In the genomic region with DNA sequence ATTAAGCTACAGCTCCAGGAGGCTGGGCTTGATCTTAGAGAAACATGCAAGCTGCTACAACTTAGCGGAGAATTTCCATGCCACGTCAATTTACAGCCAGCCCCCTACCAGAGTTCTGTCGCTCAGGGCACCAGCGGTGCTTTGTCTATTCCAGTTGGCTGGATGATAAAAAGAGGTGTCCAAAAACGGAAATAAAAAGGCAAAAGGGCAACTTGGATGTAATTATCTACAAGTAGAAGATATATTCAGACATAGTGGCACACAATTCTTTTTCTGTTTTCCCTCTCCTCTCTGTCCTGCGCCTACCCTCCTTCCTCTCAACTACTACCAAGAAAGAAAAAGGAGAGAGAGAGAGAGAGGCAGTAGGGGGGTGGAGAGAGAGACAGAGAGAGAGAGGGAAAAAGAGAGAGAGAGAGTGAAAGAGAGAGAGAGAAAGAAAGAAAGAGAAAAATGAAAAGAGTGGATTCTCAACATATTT, we compare ENCODE assay signal across 9 cellular contexts. TPM values are rescaled to one million over a fixed set of nuclear protein-coding genes. Genes with fewer than 3 reads are reported as not detected.
A peak's percentile ranks its signal among the peaks of the same experiment; 100 is the strongest.
DNase-seq lines count a peak whose midpoint lies in the region; ATAC-seq and TF ChIP-seq lines count a peak whose summit lies in the region.
"Had no signal": no experiment of that assay in that cellular context is flagged by ENCODE, and none has a peak within 500 bp of the region (broad histone marks: within the 10 kb centered on the region; RNA-seq: fewer than 3 reads in every experiment).

No MANE protein-coding gene starts in this region.

- H3K4me3 Mint-ChIP-seq in endodermal cell (peak overlapping the region; percentile 30), natural killer cell (no peak overlapping the region)
- no peak overlapping the region for H3K4me3 Mint-ChIP-seq in activated CD8-positive, alpha-beta T cell treated with anti-CD3 and anti-CD28 coated beads for 36 hours
- H3K4me3 Mint-ChIP-seq: activated T-helper 17 cell treated with anti-CD3 and anti-CD28 coated beads, Interleukin-2, amount 50 U/mL, for 72 hours had no signal

- H3K27ac Mint-ChIP-seq in endodermal cell (no peak overlapping the region), natural killer cell (no peak overlapping the region)
- no peak overlapping the region for H3K27ac Mint-ChIP-seq in activated CD8-positive, alpha-beta T cell treated with anti-CD3 and anti-CD28 coated beads for 36 hours
- H3K27ac Mint-ChIP-seq: activated T-helper 17 cell treated with anti-CD3 and anti-CD28 coated beads, Interleukin-2, amount 50 U/mL, for 72 hours had no signal

- TF ChIP-seq CTCF in endodermal cell (conservative IDR thresholded peaks at IDR 0.05) (no peak), suprapubic skin (IDR thresholded peaks at IDR 0.05) (no peak), natural killer cell (IDR thresholded peaks at IDR 0.05) (no peak)
- TF ChIP-seq CTCF in activated CD8-positive, alpha-beta T cell treated with anti-CD3 and anti-CD28 coated beads for 36 hours (IDR thresholded peaks at IDR 0.05): no peak

- peak; percentile 67 for DNase-seq in endodermal cell
- DNase-seq in medulla oblongata (ENCODE audit: extremely low spot score): peak; percentile 77
- DNase-seq in suprapubic skin (ENCODE audit: low spot score in 2 of 2): no peak
- no peak for DNase-seq in natural killer cell
- no peak for DNase-seq in activated CD8-positive, alpha-beta T cell treated with anti-CD3 and anti-CD28 coated beads for 36 hours

- ATAC-seq in GM21528 (IDR thresholded peaks at IDR 0.05; ENCODE audit: low FRiP score, unreplicated experiment): no peak
- ATAC-seq in natural killer cell: no peak
- no peak for ATAC-seq in activated CD8-positive, alpha-beta T cell treated with anti-CD3 and anti-CD28 coated beads for 36 hours
- no peak for ATAC-seq in HG03521 (IDR thresholded peaks at IDR 0.05; ENCODE audit: unreplicated experiment)
- ATAC-seq: activated T-helper 17 cell treated with anti-CD3 and anti-CD28 coated beads, Interleukin-2, amount 50 U/mL, for 72 hours had no signal

- no peaks in the 10 kb centered on the region for H3K27me3 Mint-ChIP-seq in endodermal cell (ENCODE audit: insufficient read depth)
- H3K27me3 Mint-ChIP-seq in natural killer cell (ENCODE audit: low read depth in 2 of 2): peaks cover 12 to 16% of the 10 kb centered on the region in 2 donors
- H3K27me3 Mint-ChIP-seq in activated CD8-positive, alpha-beta T cell treated with anti-CD3 and anti-CD28 coated beads for 36 hours: peaks cover 14% of the 10 kb centered on the region

- H3K27ac ChIP-seq in HUES6 (ENCODE audit: low read depth, low read length): 0 out of 2 replicates have a peak overlapping the region, but pooled peaks have one; percentile 47
- H3K27ac ChIP-seq in endodermal cell (ENCODE audit: low read depth, low read length): peak overlapping the region; percentile 88
- H3K27ac ChIP-seq in suprapubic skin: peak overlapping the region; percentile 49

- no peak for TF ChIP-seq EP300 in suprapubic skin (IDR thresholded peaks at IDR 0.05)

- H3K9me3 Mint-ChIP-seq in endodermal cell (no peaks in the 10 kb centered on the region), natural killer cell (no peaks in the 10 kb centered on the region)
- no peaks in the 10 kb centered on the region for H3K9me3 Mint-ChIP-seq in activated CD8-positive, alpha-beta T cell treated with anti-CD3 and anti-CD28 coated beads for 36 hours
- H3K9me3 Mint-ChIP-seq: activated T-helper 17 cell treated with anti-CD3 and anti-CD28 coated beads, Interleukin-2, amount 50 U/mL, for 72 hours had no signal

- H3K4me1 Mint-ChIP-seq in endodermal cell (peaks cover 16% of the 10 kb centered on the region), natural killer cell (no peaks in the 10 kb centered on the region)
- H3K4me1 Mint-ChIP-seq in activated CD8-positive, alpha-beta T cell treated with anti-CD3 and anti-CD28 coated beads for 36 hours (ENCODE audit: low read depth): peaks cover 6% of the 10 kb centered on the region
- H3K4me1 Mint-ChIP-seq: activated T-helper 17 cell treated with anti-CD3 and anti-CD28 coated beads, Interleukin-2, amount 50 U/mL, for 72 hours had no signal

- intact Hi-C loops in natural killer cell (cut with micrococcal nuclease): no loop called here
- intact Hi-C loops in activated CD8-positive, alpha-beta T cell treated with anti-CD3 and anti-CD28 coated beads for 36 hours (cut with micrococcal nuclease): no loop called here

- POLR2A ChIA-PET in activated CD8-positive, alpha-beta T cell treated with anti-CD3 and anti-CD28 coated beads for 36 hours (lab: Charles Lee): no interaction called here

- H3K36me3 Mint-ChIP-seq in endodermal cell (ENCODE audit: low read depth): no peaks in the 10 kb centered on the region
- no peaks in the 10 kb centered on the region for H3K36me3 Mint-ChIP-seq in natural killer cell
- H3K36me3 Mint-ChIP-seq in activated CD8-positive, alpha-beta T cell treated with anti-CD3 and anti-CD28 coated beads for 36 hours (ENCODE audit: low read depth): no peaks in the 10 kb centered on the region

- WGBS in endodermal cell (ENCODE audit: insufficient coverage in 1 of 2, insufficient read length in 1 of 2), 2 experiments: 24% methylated on average over 5 of the region's 6 CpGs; no CpG with 5 or more reads in 1 of the 2 experiments
- WGBS in suprapubic skin: 16% methylated on average over 6 of the region's 6 CpGs

- H3K9me3 ChIP-seq in HUES6 (ENCODE audit: control insufficient read depth, insufficient read depth, low read depth, low read length): no peaks in the 10 kb centered on the region
- H3K9me3 ChIP-seq in endodermal cell (ENCODE audit: control insufficient read depth, low read length): no peaks in the 10 kb centered on the region
- no peaks in the 10 kb centered on the region for H3K9me3 ChIP-seq in suprapubic skin

- no peak for TF ChIP-seq POLR2A in suprapubic skin (IDR thresholded peaks at IDR 0.05)

- H3K27me3 ChIP-seq in HUES6 (ENCODE audit: control insufficient read depth, insufficient read depth, low read length) (no peaks in the 10 kb centered on the region), endodermal cell (ENCODE audit: control insufficient read depth, insufficient read depth, low read length, poor library complexity, severe bottlenecking) (no peaks in the 10 kb centered on the region), suprapubic skin (no peaks in the 10 kb centered on the region)

- H3K9ac ChIP-seq in HUES6 (ENCODE audit: low read length): no peak overlapping the region
- H3K9ac ChIP-seq in endodermal cell (ENCODE audit: extremely low read depth, low read length, poor library complexity, severe bottlenecking): peak overlapping the region; percentile 45

- CTCF ChIA-PET in activated CD8-positive, alpha-beta T cell treated with anti-CD3 and anti-CD28 coated beads for 36 hours (lab: Charles Lee): no interaction called here

- H3K4me1 ChIP-seq in HUES6 (ENCODE audit: control insufficient read depth, insufficient read depth, low read length) (peaks cover 22% of the 10 kb centered on the region), endodermal cell (ENCODE audit: control insufficient read depth, insufficient read depth, low read length) (no peaks in the 10 kb centered on the region), suprapubic skin (no peaks in the 10 kb centered on the region)

- H3K4me3 ChIP-seq in HUES6 (ENCODE audit: low read depth, low read length) (peak overlapping the region; percentile 57), endodermal cell (ENCODE audit: low read length) (peak overlapping the region; percentile 61), suprapubic skin (peak overlapping the region; percentile 35)

- H3K36me3 ChIP-seq in HUES6 (ENCODE audit: control insufficient read depth, insufficient read depth, low read length) (no peaks in the 10 kb centered on the region), endodermal cell (ENCODE audit: control insufficient read depth, insufficient read depth, low read length) (no peaks in the 10 kb centered on the region), suprapubic skin (no peaks in the 10 kb centered on the region)

RNA-seq across cellular contexts. Expression of a gene that starts 0.4 kb away (rescaled TPM):
- total RNA-seq in endodermal cell (under 1 TPM; 0.55 TPM), suprapubic skin (1 to 10 TPM; 1.4 to 5.8 (median 5.0) TPM), natural killer cell (not detected)
- polyA plus RNA-seq in endodermal cell (2013, experiment 1 of 2): 25.2 TPM
- polyA plus RNA-seq in endodermal cell (2013, experiment 2 of 2): 19.0 TPM
- total RNA-seq in activated CD8-positive, alpha-beta T cell treated with anti-CD3 and anti-CD28 coated beads for 36 hours: not detected

RNA-seq across cellular contexts. Expression of a gene that starts 29.4 kb away (rescaled TPM):
- 10 to 100 TPM; 10.4 to 13.4 TPM for total RNA-seq in endodermal cell
- polyA plus RNA-seq in endodermal cell (2013, experiment 1 of 2): 9.9 TPM
- 7.7 TPM for polyA plus RNA-seq in endodermal cell (2013, experiment 2 of 2)
- 10 to 100 TPM in 3 of 4 donors, 1 to 10 TPM in 1; 9.4 to 17.3 (median 12.5) TPM for total RNA-seq in suprapubic skin
- 10 to 100 TPM in 2 of 3 donors, 1 to 10 TPM in 1; 5.7 to 12.2 (median 11.8) TPM for total RNA-seq in natural killer cell
- total RNA-seq in activated CD8-positive, alpha-beta T cell treated with anti-CD3 and anti-CD28 coated beads for 36 hours: 10 to 100 TPM; 15.3 to 16.7 TPM

Comparison
In these comparisons a context has a peak if more than half of its experiments do, and no peak if none do; other contexts are left out.
1. DNase-seq: peak in endodermal cell (single experiment) and medulla oblongata (single experiment); none in suprapubic skin (0 of 2), natural killer cell (single experiment) and activated CD8-positive, alpha-beta T cell treated with anti-CD3 and anti-CD28 coated beads for 36 hours (single experiment).
2. Peak in every context shown above with its lines, with median percentiles within 50 percentile points of each other: H3K27ac ChIP-seq and H3K4me3 ChIP-seq.